8 cellular contexts compared by ENCODE assay signal in genomic region chrX:140701480-140701879, GRCh38. TPM values are rescaled to one million over a fixed set of nuclear protein-coding genes. Genes with fewer than 3 reads are reported as not detected.
DNase-seq lines count a peak whose midpoint lies in the region; TF ChIP-seq lines count a peak whose summit lies in the region.

No MANE protein-coding gene starts in this region.

- DNase-seq in stimulated activated CD4-positive, alpha-beta T cell treated with anti-CD3 and anti-CD28 coated beads, Interleukin-15, amount 100 ng/mL, for 24 hours = peak; percentile 5
- no peak for DNase-seq in stimulated activated CD4-positive, alpha-beta T cell treated with anti-CD3 and anti-CD28 coated beads, Interleukin-2, amount 100 ng/mL, for 48 hours
- DNase-seq in NCI-H524 (lab: John Stamatoyannopoulos, UW) (peak; percentile 50 to 55), fibroblast of mammary gland (ENCODE audit: low read depth) (peak; percentile 18), NCI-H1436 treated with DMSO at 0.1 percent for 48 hours (lab: John Stamatoyannopoulos, UW) (no peak), dedifferentiated amniotic fluid mesenchymal stem cell (ENCODE audit: extremely low spot score) (no peak)
- no peak for DNase-seq in activated CD4-positive, alpha-beta T cell treated with anti-CD3 and anti-CD28 coated beads, Interleukin-2, amount 10 ng/mL, durations not matched to agents 7 days and 5 days
- DNase-seq in activated T-cell treated with anti-CD3 and anti-CD28 coated beads, Interleukin-2, amount 50 U/mL, for 1 hour = no peak

- H3K27ac Mint-ChIP-seq in activated CD4-positive, alpha-beta T cell treated with anti-CD3 and anti-CD28 coated beads, Interleukin-2, amount 10 ng/mL, durations not matched to agents 7 days and 5 days = no peak overlapping the region

- CTCF ChIA-PET in activated CD4-positive, alpha-beta T cell treated with anti-CD3 and anti-CD28 coated beads, Interleukin-2, amount 10 ng/mL, durations not matched to agents 7 days and 5 days (lab: Charles Lee) = no interaction called here

- H3K4me3 Mint-ChIP-seq in activated CD4-positive, alpha-beta T cell treated with anti-CD3 and anti-CD28 coated beads, Interleukin-2, amount 10 ng/mL, durations not matched to agents 7 days and 5 days = no peak overlapping the region

- H3K4me3 ChIP-seq in fibroblast of mammary gland (ENCODE audit: control insufficient read depth, low read depth, low read length) = no peak overlapping the region

- no peaks in the 10 kb centered on the region for H3K36me3 Mint-ChIP-seq in activated CD4-positive, alpha-beta T cell treated with anti-CD3 and anti-CD28 coated beads, Interleukin-2, amount 10 ng/mL, durations not matched to agents 7 days and 5 days (ENCODE audit: low read depth)

- no peaks in the 10 kb centered on the region for H3K9me3 Mint-ChIP-seq in activated CD4-positive, alpha-beta T cell treated with anti-CD3 and anti-CD28 coated beads, Interleukin-2, amount 10 ng/mL, durations not matched to agents 7 days and 5 days

- peak; percentile 35 for TF ChIP-seq CTCF in fibroblast of mammary gland (conservative IDR thresholded peaks at IDR 0.05; ENCODE audit: control insufficient read depth, insufficient read depth, low read depth, low read length)

- no peaks in the 10 kb centered on the region for H3K27me3 Mint-ChIP-seq in activated CD4-positive, alpha-beta T cell treated with anti-CD3 and anti-CD28 coated beads, Interleukin-2, amount 10 ng/mL, durations not matched to agents 7 days and 5 days

- H3K4me1 Mint-ChIP-seq in activated CD4-positive, alpha-beta T cell treated with anti-CD3 and anti-CD28 coated beads, Interleukin-2, amount 10 ng/mL, durations not matched to agents 7 days and 5 days = no peaks in the 10 kb centered on the region

- POLR2A ChIA-PET in activated CD4-positive, alpha-beta T cell treated with anti-CD3 and anti-CD28 coated beads, Interleukin-2, amount 10 ng/mL, durations not matched to agents 7 days and 5 days (lab: Charles Lee) = no interaction called here

RNA-seq across cellular contexts. Expression of gene LINC00632, which starts 8.1 kb away (rescaled TPM):
- 10 to 100 TPM in 1 of 2 experiments, 1 to 10 TPM in 1; 8.0 to 14.3 TPM for total RNA-seq in activated CD4-positive, alpha-beta T cell treated with anti-CD3 and anti-CD28 coated beads, Interleukin-2, amount 10 ng/mL, durations not matched to agents 7 days and 5 days

Comparison
In these comparisons a context has a peak if more than half of its experiments do, and no peak if none do; other contexts are left out.
1. DNase-seq: peak in stimulated activated CD4-positive, alpha-beta T cell treated with anti-CD3 and anti-CD28 coated beads, Interleukin-15, amount 100 ng/mL, for 24 hours (single experiment), NCI-H524 (2 of 2) and fibroblast of mammary gland (single experiment); none in stimulated activated CD4-positive, alpha-beta T cell treated with anti-CD3 and anti-CD28 coated beads, Interleukin-2, amount 100 ng/mL, for 48 hours (0 of 2), NCI-H1436 treated with DMSO at 0.1 percent for 48 hours (single experiment), activated CD4-positive, alpha-beta T cell treated with anti-CD3 and anti-CD28 coated beads, Interleukin-2, amount 10 ng/mL, durations not matched to agents 7 days and 5 days (single experiment), activated T-cell treated with anti-CD3 and anti-CD28 coated beads, Interleukin-2, amount 50 U/mL, for 1 hour (single experiment) and dedifferentiated amniotic fluid mesenchymal stem cell (single experiment).